In the genomic region with DNA sequence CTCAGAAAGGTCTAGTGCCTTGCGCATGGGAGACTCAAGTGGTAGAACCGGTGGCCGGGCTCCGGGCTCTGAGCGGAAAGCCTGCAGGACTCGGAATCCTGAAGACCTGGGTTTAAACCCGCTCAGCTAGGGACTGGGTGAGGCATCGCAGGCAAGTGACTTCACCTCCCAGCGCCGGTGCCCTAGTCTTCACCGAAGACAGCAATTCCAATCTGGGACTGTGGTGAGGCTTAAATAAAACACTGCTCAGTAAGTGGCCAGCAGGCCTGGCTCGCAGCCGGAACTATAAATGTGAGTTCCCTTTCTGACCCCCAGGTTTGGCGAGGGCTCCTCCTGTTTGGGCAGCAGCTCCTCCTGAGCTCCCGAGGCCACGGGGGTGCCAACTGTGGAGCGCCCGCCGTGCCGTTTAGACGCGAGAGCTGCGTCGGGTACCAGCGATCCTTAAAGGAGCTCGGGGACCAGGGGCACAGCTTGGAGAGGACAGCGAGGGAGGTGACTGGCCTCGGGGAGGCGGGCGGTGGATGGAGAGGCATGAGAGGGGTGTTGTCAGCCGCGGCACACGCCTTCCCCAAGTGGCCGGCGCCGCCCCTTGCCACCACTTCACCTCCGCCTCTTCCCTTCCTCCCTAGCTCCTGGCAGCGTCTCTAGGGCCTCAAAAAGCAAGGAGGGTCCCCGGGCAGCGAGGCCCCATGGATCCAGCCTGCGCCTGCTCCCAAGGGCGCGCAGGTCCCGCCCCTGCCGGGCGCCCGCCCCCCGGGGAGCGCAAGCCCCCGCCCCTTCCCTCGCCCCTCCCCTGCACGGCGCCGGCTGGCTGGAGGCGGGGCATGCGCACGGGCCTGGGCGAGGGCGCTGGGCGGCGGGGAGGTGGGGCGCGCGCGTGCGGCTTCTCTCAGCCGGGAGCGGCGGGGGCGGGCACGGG, we compare ENCODE assay signal across 8 cellular contexts.
A peak's percentile ranks its signal among the peaks of the same experiment; 100 is the strongest.
DNase-seq lines count a peak whose midpoint lies in the region; ATAC-seq and TF ChIP-seq lines count a peak whose summit lies in the region.

No MANE protein-coding gene starts in this region.

- peak; percentile 88 for ATAC-seq in GM18502 (IDR thresholded peaks at IDR 0.05; ENCODE audit: poor library complexity, unreplicated experiment)
- peak; percentile 79 for ATAC-seq in HG02970 (IDR thresholded peaks at IDR 0.05; ENCODE audit: low FRiP score, unreplicated experiment)

- H3K4me3 ChIP-seq in retinal pigment epithelial cell (ENCODE audit: low read length), result peak overlapping the region; percentile 60

- DNase-seq in NCI-H1694 treated with DMSO at 0.1 percent for 48 hours (lab: John Stamatoyannopoulos, UW), result peak; percentile 54
- DNase-seq in T1000 (lab: John Stamatoyannopoulos, UW), result peak; percentile 68
- DNase-seq in astrocyte of the hippocampus (ENCODE audit: low read depth, low spot score), result peak; percentile 97
- DNase-seq in hippocampal formation (lab: John Stamatoyannopoulos, UW), result peak; percentile 69 to 85
- DNase-seq in retinal pigment epithelial cell (ENCODE audit: low read depth), result no peak
- no peak for DNase-seq in GF-D8 (lab: John Stamatoyannopoulos, UW)

- no peak for TF ChIP-seq CTCF in retinal pigment epithelial cell (conservative IDR thresholded peaks at IDR 0.05; ENCODE audit: low read depth, low read length)

Comparison
In these comparisons a context has a peak if more than half of its experiments do, and no peak if none do; other contexts are left out.
1. DNase-seq: peak in NCI-H1694 treated with DMSO at 0.1 percent for 48 hours (single experiment), T1000 (single experiment), astrocyte of the hippocampus (single experiment) and hippocampal formation (2 of 2); none in retinal pigment epithelial cell (single experiment) and GF-D8 (single experiment).